In genomic region chr4:185096032-185096653, GRCh38 we compare ENCODE assay signal across 9 cellular contexts. TPM values are rescaled to one million over a fixed set of nuclear protein-coding genes. Genes with fewer than 3 reads are reported as not detected.
DNase-seq lines count a peak whose midpoint lies in the region; ATAC-seq and TF ChIP-seq lines count a peak whose summit lies in the region.
"Had no signal": no experiment of that assay in that cellular context is flagged by ENCODE, and none has a peak within 500 bp of the region (broad histone marks: within the 10 kb centered on the region; RNA-seq: fewer than 3 reads in every experiment).

No MANE protein-coding gene starts in this region.

- CTCF ChIA-PET in Calu3 (lab: Charles Lee) (interaction anchor here (0.5 to 2.1 kb wide), 22 partner anchors 16 to 1670 kb away, joined by 3 to 18 read pairs (median 3); no protein-coding TSS in a partner anchor), HEK293 (lab: Yijun Ruan, JAX) (interaction anchor here (0.5 to 4.4 kb wide), 35 partner anchors 8 to 735 kb away, joined by 3 to 69 read pairs (median 4); partner anchors contain the start of gene CENPU)

- H3K4me1 ChIP-seq in HEK293 (ENCODE audit: control insufficient read depth, insufficient read depth, low read length) (no peaks in the 10 kb centered on the region), esophagus squamous epithelium (no peaks in the 10 kb centered on the region), ovary (ENCODE audit: insufficient read depth) (no peaks in the 10 kb centered on the region)

- no TSS peak for BruUV-seq in Calu3 (replicated peaks; lab: Mats Ljungman, UMichigan)

- DNase-seq in Calu3 (peak; percentile 36), RPMI7951 (ENCODE audit: low read depth) (peak; percentile 31), esophagus squamous epithelium (lab: John Stamatoyannopoulos, UW) (no peak), ovary (peak in 3 of 5 donors; percentile 24 to 60 (median 31)), ecto neural progenitor cell (ENCODE audit: low spot score) (no peak), GOT3 (lab: John Stamatoyannopoulos, UW) (no peak)

- no peak overlapping the region for H3K27ac Mint-ChIP-seq in Calu3 (ENCODE audit: unreplicated experiment)

- intact Hi-C loops in Calu3 (cut with micrococcal nuclease; ENCODE audit: unreplicated experiment) = loop anchor here (1.0 to 5.0 kb wide), 3 partner anchors 39 to 349 kb away; no protein-coding TSS in a partner anchor
- intact Hi-C loops in esophagus squamous epithelium (cut with DNase I) = loop anchor here (10.0 kb wide), 1 partner anchor 831 kb away; no protein-coding TSS in a partner anchor
- intact Hi-C loops in ovary (cut with DNase I) = loop anchor here in 3 of 4 donors (5.0 to 10.0 kb wide), 4 partner anchors 36 to 61 kb away; no protein-coding TSS in a partner anchor

- no peaks in the 10 kb centered on the region for H3K4me1 Mint-ChIP-seq in Calu3 (ENCODE audit: low read depth, unreplicated experiment)

- no peaks in the 10 kb centered on the region for H3K27me3 Mint-ChIP-seq in Calu3 (ENCODE audit: unreplicated experiment)

- peaks cover 0 to 14% (median 0%) of the 10 kb centered on the region in 4 donors for H3K27me3 ChIP-seq in esophagus squamous epithelium
- no peaks in the 10 kb centered on the region for H3K27me3 ChIP-seq in ovary

- no peaks in the 10 kb centered on the region for H3K9me3 Mint-ChIP-seq in Calu3 (ENCODE audit: low read depth, unreplicated experiment)

- no peak for ATAC-seq in HG03175 (IDR thresholded peaks at IDR 0.05; ENCODE audit: unreplicated experiment)
- ATAC-seq: mucosa of descending colon had no signal

- WGBS in esophagus squamous epithelium, 2 donors = 21 to 33% methylated on average over 2 of the region's 2 CpGs
- 27 to 33% (median 32%) methylated on average over 2 of the region's 2 CpGs for WGBS in ovary, 3 donors

- TF ChIP-seq POLR2A in esophagus squamous epithelium (IDR thresholded peaks at IDR 0.05) (no peak), ovary (IDR thresholded peaks at IDR 0.05) (no peak)

- H3K27ac ChIP-seq in HEK293 (ENCODE audit: extremely low read depth, low read depth, low read length) (no peak overlapping the region), esophagus squamous epithelium (no peak overlapping the region), ovary (no peak overlapping the region)

- TF ChIP-seq EP300 in ovary (IDR thresholded peaks at IDR 0.05) = no peak

- H3K36me3 ChIP-seq in HEK293 (ENCODE audit: control insufficient read depth in 2 of 2, insufficient read depth in 1 of 2, low read length in 2 of 2) (no peaks in the 10 kb centered on the region), esophagus squamous epithelium (no peaks in the 10 kb centered on the region), ovary (no peaks in the 10 kb centered on the region)

- H3K9me3 ChIP-seq in HEK293 (ENCODE audit: control insufficient read depth, insufficient read depth, low read depth, low read length) (no peaks in the 10 kb centered on the region), esophagus squamous epithelium (no peaks in the 10 kb centered on the region), ovary (no peaks in the 10 kb centered on the region)
- H3K9me3 ChIP-seq: mucosa of descending colon had no signal

- H3K36me3 Mint-ChIP-seq in Calu3 (ENCODE audit: insufficient read depth, unreplicated experiment) = no peaks in the 10 kb centered on the region

- no peak overlapping the region for H3K4me3 Mint-ChIP-seq in Calu3 (ENCODE audit: low read depth, unreplicated experiment)

- POLR2A ChIA-PET in HEK293 (lab: Yijun Ruan, JAX) = interaction anchor here (0.6 to 1.1 kb wide), 4 partner anchors 9 to 48 kb away, joined by 3 to 8 read pairs (median 6); no protein-coding TSS in a partner anchor

- TF ChIP-seq CTCF in Calu3 (IDR thresholded peaks at IDR 0.05; ENCODE audit: unreplicated experiment) (no peak), HEK293 (tag by site-specific recombination; IDR thresholded peaks at IDR 0.05) (0 out of 2 replicates have a peak, but pooled peaks have one; percentile 22), esophagus squamous epithelium (IDR thresholded peaks at IDR 0.05) (peak in 5 of 6 experiments; percentile 26 to 62 (median 55)), ovary (IDR thresholded peaks at IDR 0.05) (peak in 2 of 3 donors; percentile 21 to 57)

- H3K4me3 ChIP-seq in HEK293 (ENCODE audit: low read depth, low read length) (no peak overlapping the region), esophagus squamous epithelium (no peak overlapping the region), ovary (no peak overlapping the region)
- H3K4me3 ChIP-seq: mucosa of descending colon had no signal

TF ChIP-seq in HEK293, 187 proteins besides CTCF, POLR2A, EP300 and RAD21:
- TF ChIP-seq ZNF362 (tag by site-specific recombination; IDR thresholded peaks at IDR 0.05) = peak; percentile 87
- peak; percentile 100 for TF ChIP-seq ZNF660 (tag by site-specific recombination; IDR thresholded peaks at IDR 0.05)
- TF ChIP-seq ZNF654 (tag by site-specific recombination; IDR thresholded peaks at IDR 0.05; ENCODE audit: low read depth) = peak; percentile 74
- no peak for TF ChIP-seq ZBTB20 (tag by site-specific recombination; IDR thresholded peaks at IDR 0.05)
- no peak for TF ChIP-seq REST (tag by site-specific recombination; IDR thresholded peaks at IDR 0.05)
- no peak for TF ChIP-seq MEIS1 (CRISPR knock-in tag; IDR thresholded peaks at IDR 0.05; ENCODE audit: borderline replicate concordance)
- TF ChIP-seq GFI1B (tag by site-specific recombination; IDR thresholded peaks at IDR 0.05) = no peak
- TF ChIP-seq ZNF610 (tag by site-specific recombination; IDR thresholded peaks at IDR 0.05; ENCODE audit: borderline replicate concordance) = no peak
- TF ChIP-seq ZNF2 (tag by site-specific recombination; IDR thresholded peaks at IDR 0.05) = no peak
- no peak for TF ChIP-seq ZBTB49 (tag by site-specific recombination; IDR thresholded peaks at IDR 0.05; ENCODE audit: low read depth)

RNA-seq across cellular contexts. Expression of gene SLC25A4, which starts 46.9 kb away (rescaled TPM):
- total RNA-seq in Calu3 (2022) (15.2 and 17.8 TPM in 2 replicates), esophagus squamous epithelium (10 to 100 TPM; 12.4 to 24.0 (median 16.3) TPM), ovary (10 to 100 TPM; 19.6 to 35.6 (median 26.6) TPM)
- total RNA-seq in RPMI7951 (2014; rRNA removed; shearing (Covaris generic)) = 9.0 and 13.3 TPM in 2 replicates
- 10 to 100 TPM; 18.8 to 23.2 TPM for polyA plus RNA-seq in ovary

Comparison
In these comparisons a context has a peak if more than half of its experiments do, and no peak if none do; other contexts are left out.
1. DNase-seq: peak in Calu3 (single experiment), RPMI7951 (single experiment) and ovary (3 of 5); none in esophagus squamous epithelium (single experiment), ecto neural progenitor cell (single experiment) and GOT3 (single experiment).